In genomic region chr3:136042608-136043221, GRCh38 we compare ENCODE assay signal across 9 cellular contexts.
A peak's percentile ranks its signal among the peaks of the same experiment; 100 is the strongest.
DNase-seq lines count a peak whose midpoint lies in the region; ATAC-seq and TF ChIP-seq lines count a peak whose summit lies in the region.
"Had no signal": no experiment of that assay in that cellular context is flagged by ENCODE, and none has a peak within 500 bp of the region (broad histone marks: within the 10 kb centered on the region; RNA-seq: fewer than 3 reads in every experiment).

No MANE protein-coding gene starts in this region.

- H3K9ac ChIP-seq in liver (ENCODE audit: low read depth in 1 of 2, low read length in 2 of 2), result no peak overlapping the region

- WGBS in liver, result 77% methylated on average over 7 of the region's 7 CpGs

- H3K4me1 Mint-ChIP-seq in CD4-positive, CD25-positive, alpha-beta regulatory T cell, result no peaks in the 10 kb centered on the region
- H3K4me1 Mint-ChIP-seq in activated CD4-positive, alpha-beta memory T cell treated with anti-CD3 and anti-CD28 coated beads, Interleukin-2, amount 10 ng/mL, durations not matched to agents 7 days and 5 days, result no peaks in the 10 kb centered on the region
- H3K4me1 Mint-ChIP-seq: memory B cell had no signal

- ATAC-seq in CD4-positive, CD25-positive, alpha-beta regulatory T cell (ENCODE audit: low read depth in 2 of 2), result no peak

- H3K27ac ChIP-seq in CD4-positive, CD25-positive, alpha-beta regulatory T cell (ENCODE audit: insufficient read depth, low read length, poor library complexity, severe bottlenecking), result no peak overlapping the region
- H3K27ac ChIP-seq in liver (ENCODE audit: low read depth in 1 of 2, low read length in 2 of 2), result no peak overlapping the region

- H3K27me3 Mint-ChIP-seq in CD4-positive, CD25-positive, alpha-beta regulatory T cell, result peaks cover 30% of the 10 kb centered on the region
- H3K27me3 Mint-ChIP-seq in activated CD4-positive, alpha-beta memory T cell treated with anti-CD3 and anti-CD28 coated beads, Interleukin-2, amount 10 ng/mL, durations not matched to agents 7 days and 5 days, result peaks cover 11% of the 10 kb centered on the region

- H3K36me3 Mint-ChIP-seq in CD4-positive, CD25-positive, alpha-beta regulatory T cell, result no peaks in the 10 kb centered on the region
- H3K36me3 Mint-ChIP-seq in activated CD4-positive, alpha-beta memory T cell treated with anti-CD3 and anti-CD28 coated beads, Interleukin-2, amount 10 ng/mL, durations not matched to agents 7 days and 5 days (ENCODE audit: low read depth), result no peaks in the 10 kb centered on the region
- H3K36me3 Mint-ChIP-seq: memory B cell had no signal

- no peaks in the 10 kb centered on the region for H3K9me3 ChIP-seq in CD4-positive, CD25-positive, alpha-beta regulatory T cell (ENCODE audit: control insufficient read depth in 2 of 2, low read length in 2 of 2)
- H3K9me3 ChIP-seq in liver (ENCODE audit: control insufficient read depth in 4 of 4, low read length in 3 of 4) (no peaks in the 10 kb centered on the region), MG63 (no peaks in the 10 kb centered on the region)

- peak; percentile 51 for TF ChIP-seq CTCF in HFF-Myc (IDR thresholded peaks at IDR 0.05; ENCODE audit: low read depth, low read length, missing control alignments)
- peak; percentile 50 for TF ChIP-seq CTCF in liver (IDR thresholded peaks at IDR 0.05; ENCODE audit: low read depth, low read length, missing input control)

- DNase-seq in CD4-positive, CD25-positive, alpha-beta regulatory T cell, result peak in 2 of 3 donors; percentile 13 to 53
- DNase-seq in HFF-Myc (ENCODE audit: extremely low read depth, low read depth), result peak; percentile 40
- peak; percentile 20 for DNase-seq in NCI-H774 (lab: John Stamatoyannopoulos, UW)
- DNase-seq in cerebellum (ENCODE audit: low spot score), result peak; percentile 37
- no peak for DNase-seq in MG63
- DNase-seq in activated CD4-positive, CD25-positive, alpha-beta regulatory T cell (lab: John Stamatoyannopoulos, UW), result no peak
- no peak for DNase-seq in activated CD4-positive, alpha-beta memory T cell treated with anti-CD3 and anti-CD28 coated beads, Interleukin-2, amount 10 ng/mL, durations not matched to agents 7 days and 5 days

- no peak overlapping the region for H3K4me3 Mint-ChIP-seq in CD4-positive, CD25-positive, alpha-beta regulatory T cell
- H3K4me3 Mint-ChIP-seq in activated CD4-positive, alpha-beta memory T cell treated with anti-CD3 and anti-CD28 coated beads, Interleukin-2, amount 10 ng/mL, durations not matched to agents 7 days and 5 days, result no peak overlapping the region
- H3K4me3 Mint-ChIP-seq: memory B cell had no signal

- peak; percentile 75 to 77 for TF ChIP-seq RAD21 in liver (IDR thresholded peaks at IDR 0.05)

- H3K4me3 ChIP-seq in CD4-positive, CD25-positive, alpha-beta regulatory T cell (ENCODE audit: low read depth, low read length), result no peak overlapping the region
- H3K4me3 ChIP-seq in HFF-Myc (replicated peaks; ENCODE audit: low read depth, low read length) (no peak overlapping the region), liver (ENCODE audit: low read depth in 1 of 3, low read length in 3 of 3) (no peak overlapping the region), MG63 (no peak overlapping the region)

- peaks cover 0 to 5% (median 0%) of the 10 kb centered on the region in 7 donors for H3K9me3 Mint-ChIP-seq in CD4-positive, CD25-positive, alpha-beta regulatory T cell
- no peaks in the 10 kb centered on the region for H3K9me3 Mint-ChIP-seq in activated CD4-positive, alpha-beta memory T cell treated with anti-CD3 and anti-CD28 coated beads, Interleukin-2, amount 10 ng/mL, durations not matched to agents 7 days and 5 days
- H3K9me3 Mint-ChIP-seq: memory B cell had no signal

- CTCF ChIA-PET in activated CD4-positive, alpha-beta memory T cell treated with anti-CD3 and anti-CD28 coated beads, Interleukin-2, amount 10 ng/mL, durations not matched to agents 7 days and 5 days (lab: Charles Lee), result interaction anchor here (0.7 to 2.9 kb wide), 16 partner anchors 8 to 1288 kb away, joined by 3 to 11 read pairs (median 4); partner anchors contain the start of gene EPHB1

- peaks cover 7% of the 10 kb centered on the region for H3K27me3 ChIP-seq in CD4-positive, CD25-positive, alpha-beta regulatory T cell (ENCODE audit: control insufficient read depth, insufficient read depth, low read length)
- H3K27me3 ChIP-seq in liver (ENCODE audit: control insufficient read depth in 4 of 4, insufficient read depth in 4 of 4, low read length in 3 of 4), result no peaks in the 10 kb centered on the region
- no peaks in the 10 kb centered on the region for H3K27me3 ChIP-seq in MG63

- H3K27ac Mint-ChIP-seq in CD4-positive, CD25-positive, alpha-beta regulatory T cell, result no peak overlapping the region
- H3K27ac Mint-ChIP-seq in activated CD4-positive, alpha-beta memory T cell treated with anti-CD3 and anti-CD28 coated beads, Interleukin-2, amount 10 ng/mL, durations not matched to agents 7 days and 5 days, result no peak overlapping the region
- H3K27ac Mint-ChIP-seq: memory B cell had no signal

- H3K36me3 ChIP-seq in CD4-positive, CD25-positive, alpha-beta regulatory T cell (ENCODE audit: control insufficient read depth, insufficient read depth, low read length), result no peaks in the 10 kb centered on the region
- H3K36me3 ChIP-seq in liver (ENCODE audit: control insufficient read depth in 4 of 4, insufficient read depth in 3 of 4, low read depth in 1 of 4, low read length in 3 of 4) (peaks cover 0 to 4% (median 0%) of the 10 kb centered on the region in 4 donors), MG63 (peaks cover 11% of the 10 kb centered on the region)

- POLR2A ChIA-PET in activated CD4-positive, alpha-beta memory T cell treated with anti-CD3 and anti-CD28 coated beads, Interleukin-2, amount 10 ng/mL, durations not matched to agents 7 days and 5 days (lab: Charles Lee), result interaction anchor here (0.6 kb wide), 1 partner anchor 252 kb away, joined by 3 read pairs; no protein-coding TSS in a partner anchor

- H3K4me1 ChIP-seq in CD4-positive, CD25-positive, alpha-beta regulatory T cell (ENCODE audit: control insufficient read depth, insufficient read depth, low read length, poor library complexity, severe bottlenecking), result no peaks in the 10 kb centered on the region
- H3K4me1 ChIP-seq in liver (ENCODE audit: control insufficient read depth in 4 of 4, insufficient read depth in 4 of 4, low read length in 3 of 4), result no peaks in the 10 kb centered on the region

TF ChIP-seq in liver, 16 proteins besides CTCF, POLR2A, EP300 and RAD21 (continues in another document):
- TF ChIP-seq HNF4G (IDR thresholded peaks at IDR 0.05) (no peak), RXRA (IDR thresholded peaks at IDR 0.05) (no peak), TAF1 (conservative IDR thresholded peaks at IDR 0.05) (no peak), MAX (IDR thresholded peaks at IDR 0.05) (no peak), NR2F2 (IDR thresholded peaks at IDR 0.05) (no peak), EGR1 (IDR thresholded peaks at IDR 0.05; ENCODE audit: low read depth in 2 of 2) (no peak), YY1 (IDR thresholded peaks at IDR 0.05) (no peak), GABPA (IDR thresholded peaks at IDR 0.05 in 1 of 2, conservative IDR thresholded peaks at IDR 0.05 in 1 of 2) (no peak), HNF4A (conservative IDR thresholded peaks at IDR 0.05) (no peak), JUND (IDR thresholded peaks at IDR 0.05) (no peak), FOXA1 (IDR thresholded peaks at IDR 0.05) (no peak), SP1 (IDR thresholded peaks at IDR 0.05) (no peak), FOXA2 (IDR thresholded peaks at IDR 0.05) (no peak)
- TF ChIP-seq, protein P1, sequence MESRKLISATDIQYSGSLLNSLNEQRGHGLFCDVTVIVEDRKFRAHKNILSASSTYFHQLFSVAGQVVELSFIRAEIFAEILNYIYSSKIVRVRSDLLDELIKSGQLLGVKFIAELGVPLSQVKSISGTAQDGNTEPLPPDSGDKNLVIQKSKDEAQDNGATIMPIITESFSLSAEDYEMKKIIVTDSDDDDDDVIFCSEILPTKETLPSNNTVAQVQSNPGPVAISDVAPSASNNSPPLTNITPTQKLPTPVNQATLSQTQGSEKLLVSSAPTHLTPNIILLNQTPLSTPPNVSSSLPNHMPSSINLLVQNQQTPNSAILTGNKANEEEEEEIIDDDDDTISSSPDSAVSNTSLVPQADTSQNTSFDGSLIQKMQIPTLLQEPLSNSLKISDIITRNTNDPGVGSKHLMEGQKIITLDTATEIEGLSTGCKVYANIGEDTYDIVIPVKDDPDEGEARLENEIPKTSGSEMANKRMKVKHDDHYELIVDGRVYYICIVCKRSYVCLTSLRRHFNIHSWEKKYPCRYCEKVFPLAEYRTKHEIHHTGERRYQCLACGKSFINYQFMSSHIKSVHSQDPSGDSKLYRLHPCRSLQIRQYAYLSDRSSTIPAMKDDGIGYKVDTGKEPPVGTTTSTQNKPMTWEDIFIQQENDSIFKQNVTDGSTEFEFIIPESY (IDR thresholded peaks at IDR 0.05), result no peak
- TF ChIP-seq, protein P2, sequence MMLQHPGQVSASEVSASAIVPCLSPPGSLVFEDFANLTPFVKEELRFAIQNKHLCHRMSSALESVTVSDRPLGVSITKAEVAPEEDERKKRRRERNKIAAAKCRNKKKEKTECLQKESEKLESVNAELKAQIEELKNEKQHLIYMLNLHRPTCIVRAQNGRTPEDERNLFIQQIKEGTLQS (IDR thresholded peaks at IDR 0.05), result no peak

Comparison
In these comparisons a context has a peak if more than half of its experiments do, and no peak if none do; other contexts are left out.
1. DNase-seq: peak in CD4-positive, CD25-positive, alpha-beta regulatory T cell (2 of 3), HFF-Myc (single experiment), NCI-H774 (single experiment) and cerebellum (single experiment); none in MG63 (single experiment), activated CD4-positive, CD25-positive, alpha-beta regulatory T cell (0 of 4) and activated CD4-positive, alpha-beta memory T cell treated with anti-CD3 and anti-CD28 coated beads, Interleukin-2, amount 10 ng/mL, durations not matched to agents 7 days and 5 days (single experiment).